ENCODE assay signal across 24 cellular contexts in genomic region chr9:33439731-33440130, GRCh38. TPM values are rescaled to one million over a fixed set of nuclear protein-coding genes. Genes with fewer than 3 reads are reported as not detected.
DNase-seq lines count a peak whose midpoint lies in the region; ATAC-seq, FAIRE-seq and TF ChIP-seq lines count a peak whose summit lies in the region.
"Had no signal": no experiment of that assay in that cellular context is flagged by ENCODE, and none has a peak within 500 bp of the region (broad histone marks: within the 10 kb centered on the region; RNA-seq: fewer than 3 reads in every experiment).

No MANE protein-coding gene starts in this region.

- H3K4me2 ChIP-seq in PC-3 (ENCODE audit: low read length) = no peak overlapping the region
- no peak overlapping the region for H3K4me2 ChIP-seq in H1 (ENCODE audit: insufficient read depth in 1 of 2, low read depth in 2 of 2, low read length in 2 of 2)
- H3K4me2 ChIP-seq in neuronal stem cell (ENCODE audit: insufficient read depth, low read length, poor library complexity, severe bottlenecking) = no peak overlapping the region

- no peak overlapping the region for H4K91ac ChIP-seq in H1 (replicated peaks; ENCODE audit: insufficient read length, low read length)
- no peak overlapping the region for H4K91ac ChIP-seq in neuronal stem cell (ENCODE audit: low read depth, low read length, poor library complexity)

- no peaks in the 10 kb centered on the region for H3K27me3 ChIP-seq in PC-3 (ENCODE audit: low read length)
- no peaks in the 10 kb centered on the region; a peak in 1 of 7 replicates for H3K27me3 ChIP-seq in H1 (replicated peaks in 1 of 4; ENCODE audit: control insufficient read depth in 3 of 4, extremely low read depth in 1 of 4, insufficient read depth in 3 of 4, low read length in 3 of 4)
- H3K27me3 ChIP-seq in neuronal stem cell (ENCODE audit: control insufficient read depth in 3 of 3, insufficient read depth in 3 of 3, low read depth in 1 of 3, low read length in 3 of 3) = peaks cover 0 to 41% (median 0%) of the 10 kb centered on the region in 3 experiments
- H3K27me3 ChIP-seq in ovary = no peaks in the 10 kb centered on the region
- H3K27me3 ChIP-seq: vagina had no signal

- FAIRE-seq in H1 (lab: Jason Lieb, UNC) = no peak
- FAIRE-seq: HTR-8/SVneo had no signal

- H3K79me2 ChIP-seq in PC-3 (ENCODE audit: low read length) (no peaks in the 10 kb centered on the region), H1 (ENCODE audit: control insufficient read depth in 1 of 2, insufficient read depth in 2 of 2, low read length in 2 of 2) (no peaks in the 10 kb centered on the region)

- H2BK12ac ChIP-seq in H1 (ENCODE audit: low read depth, low read length) = no peak overlapping the region
- no peak overlapping the region for H2BK12ac ChIP-seq in neuronal stem cell (ENCODE audit: low read length)

- H3K23me2 ChIP-seq in H1 (ENCODE audit: low read depth, low read length) = no peaks in the 10 kb centered on the region

- no peaks in the 10 kb centered on the region for H3K9me2 ChIP-seq in PC-3 (replicated peaks; ENCODE audit: low read length)

- H4K20me1 ChIP-seq in PC-3 (ENCODE audit: low read length) (no peaks in the 10 kb centered on the region), H1 (replicated peaks in 1 of 2; ENCODE audit: control insufficient read depth in 1 of 2, insufficient read depth in 2 of 2, low read length in 2 of 2) (no peaks in the 10 kb centered on the region)

- H3K9ac ChIP-seq in PC-3 (ENCODE audit: low read length) = no peak overlapping the region
- no peak overlapping the region for H3K9ac ChIP-seq in H1 (replicated peaks in 1 of 4; ENCODE audit: extremely low read depth in 1 of 4, low read depth in 3 of 4, low read length in 3 of 4)
- H3K9ac ChIP-seq in neuronal stem cell (ENCODE audit: low read depth, low read length, poor library complexity) = no peak overlapping the region

- DNase-seq in AG20443 (ENCODE audit: low spot score) (peak; percentile 68), PC-3 (peak; percentile 21), H1 (ENCODE audit: low read depth in 1 of 2, low spot score in 2 of 2) (no peak), neuronal stem cell (ENCODE audit: low spot score) (no peak), ovary (no peak)
- DNase-seq: ACHN; activated naive CD8-positive, alpha-beta T cell treated with anti-CD3 and anti-CD28 coated beads for 36 hours; activated T-cell treated with anti-CD3 and anti-CD28 coated beads, Interleukin-2, amount 50 U/mL, for 72 hours; DMS79; HFFc6; NCI-H1436 treated with DMSO at 0.1 percent for 48 hours; NCI-H774; OCI-M1; psoas muscle; stimulated activated CD4-positive, alpha-beta T cell treated with anti-CD3 and anti-CD28 coated beads, Interleukin-4, amount 100 ng/mL, for 1 hour had no signal

- intact Hi-C loops in PC-3 (cut with micrococcal nuclease) = no loop called here
- intact Hi-C loops in ovary (cut with DNase I) = loop anchor here in 1 of 4 donors (10.0 kb wide), 1 partner anchor 135 kb away; no protein-coding TSS in a partner anchor

- H3K4ac ChIP-seq in H1 (replicated peaks; ENCODE audit: insufficient read length, low read depth, low read length) (no peak overlapping the region), neuronal stem cell (ENCODE audit: low read length) (no peak overlapping the region)

- no peaks in the 10 kb centered on the region for H3F3A ChIP-seq in PC-3 (ENCODE audit: low read length, unreplicated experiment)

- H3K56ac ChIP-seq in H1 (replicated peaks; ENCODE audit: insufficient read length, low read depth, low read length) = no peak overlapping the region

- no peak overlapping the region for H2BK15ac ChIP-seq in H1 (ENCODE audit: low read length)
- H2BK15ac ChIP-seq in neuronal stem cell (ENCODE audit: low read length) = no peak overlapping the region

- H3K9me3 ChIP-seq in PC-3 (ENCODE audit: low read length) (no peaks in the 10 kb centered on the region), H1 (ENCODE audit: insufficient read depth in 2 of 2, low read depth in 1 of 2, low read length in 1 of 2) (no peaks in the 10 kb centered on the region), neuronal stem cell (replicated peaks in 1 of 2; ENCODE audit: control insufficient read depth in 2 of 2, insufficient read depth in 1 of 2, low read depth in 1 of 2, low read length in 2 of 2) (no peaks in the 10 kb centered on the region), ovary (no peaks in the 10 kb centered on the region)
- H3K9me3 ChIP-seq: gastroesophageal sphincter, psoas muscle, vagina had no signal

- H3K4me3 ChIP-seq in PC-3 (ENCODE audit: low read length) (no peak overlapping the region), H1 (ENCODE audit: extremely low read depth in 1 of 4, insufficient read depth in 2 of 4, low read depth in 3 of 4, low read length in 4 of 4) (no peak overlapping the region), neuronal stem cell (ENCODE audit: low read length in 2 of 2) (no peak overlapping the region), ovary (no peak overlapping the region)
- H3K4me3 ChIP-seq: gastroesophageal sphincter, psoas muscle, skin epidermis, vagina had no signal

- H3K14ac ChIP-seq in H1 (ENCODE audit: insufficient read length) = no peak overlapping the region
- peak overlapping the region; percentile 39 for H3K14ac ChIP-seq in neuronal stem cell (ENCODE audit: low read length)

- H2BK120ac ChIP-seq in H1 (replicated peaks; ENCODE audit: low read depth, low read length) (no peak overlapping the region), neuronal stem cell (ENCODE audit: low read depth, low read length) (no peak overlapping the region)

- H2AFZ ChIP-seq in PC-3 (ENCODE audit: low read length) = no peak overlapping the region
- no peak overlapping the region for H2AFZ ChIP-seq in H1 (ENCODE audit: low read length)
- no peak overlapping the region for H2AFZ ChIP-seq in neuronal stem cell (ENCODE audit: low read length)

- POLR2A ChIA-PET in PC-3 (lab: Charles Lee; ENCODE audit: unreplicated experiment) = no interaction called here
- POLR2A ChIA-PET in H1 (lab: Charles Lee; ENCODE audit: partially characterized antibody) = interaction anchor here (1.3 kb wide), 1 partner anchor 14 kb away, joined by 3 read pairs; no protein-coding TSS in a partner anchor

- TF ChIP-seq CTCF in PC-3 (conservative IDR thresholded peaks at IDR 0.05; ENCODE audit: low read depth, low read length) (no peak), H1 (IDR thresholded peaks at IDR 0.05; ENCODE audit: control extremely low read depth in 1 of 3, insufficient read depth in 1 of 3, low read depth in 1 of 3, low read length in 3 of 3) (no peak), ovary (IDR thresholded peaks at IDR 0.05) (no peak)

- peak overlapping the region; percentile 48; the same call in 1 of the 2 replicates for H2BK20ac ChIP-seq in H1 (ENCODE audit: low read length)

- H3K79me1 ChIP-seq in H1 (ENCODE audit: low read depth, low read length) (no peaks in the 10 kb centered on the region), neuronal stem cell (ENCODE audit: low read depth, low read length) (no peaks in the 10 kb centered on the region)

- H3K18ac ChIP-seq in H1 (ENCODE audit: extremely low read depth, low read length) (no peak overlapping the region), neuronal stem cell (ENCODE audit: low read length) (no peak overlapping the region)

- no peak for TF ChIP-seq RAD21 in H1 (IDR thresholded peaks at IDR 0.05 in 1 of 2, conservative IDR thresholded peaks at IDR 0.05 in 1 of 2; ENCODE audit: low read depth in 2 of 2, low read length in 2 of 2)

- no peak overlapping the region for H4K5ac ChIP-seq in H1 (ENCODE audit: insufficient read length, low read depth, low read length)

- 0 out of 2 replicates have a peak overlapping the region, but pooled peaks have one; percentile 65 for H2AK5ac ChIP-seq in H1 (ENCODE audit: low read depth, low read length)
- H2AK5ac ChIP-seq in neuronal stem cell (ENCODE audit: low read depth, low read length) = peak overlapping the region; percentile 11

- H3K36me3 ChIP-seq in PC-3 (ENCODE audit: low read depth, low read length) (no peaks in the 10 kb centered on the region), H1 (ENCODE audit: control insufficient read depth in 2 of 4, insufficient read depth in 4 of 4, low read length in 3 of 4) (no peaks in the 10 kb centered on the region), neuronal stem cell (replicated peaks in 1 of 2; ENCODE audit: control insufficient read depth in 2 of 2, insufficient read depth in 2 of 2, low read length in 2 of 2) (no peaks in the 10 kb centered on the region), ovary (no peaks in the 10 kb centered on the region)
- H3K36me3 ChIP-seq: vagina had no signal

- no peak overlapping the region; the same call in 1 of the 2 replicates for H4K8ac ChIP-seq in H1 (ENCODE audit: extremely low read depth, insufficient read depth, low read length)
- no peak overlapping the region for H4K8ac ChIP-seq in neuronal stem cell (ENCODE audit: low read depth, low read length)

- ATAC-seq in PC-3 (peak; percentile 57), GM21447 (IDR thresholded peaks at IDR 0.05; ENCODE audit: unreplicated experiment) (no peak), HG03520 (IDR thresholded peaks at IDR 0.05; ENCODE audit: unreplicated experiment) (no peak), HG03280 (IDR thresholded peaks at IDR 0.05; ENCODE audit: unreplicated experiment) (no peak)
- ATAC-seq: activated T-cell treated with anti-CD3 and anti-CD28 coated beads, Interleukin-2, amount 50 U/mL, for 72 hours; gastroesophageal sphincter; psoas muscle had no signal

- CTCF ChIA-PET in PC-3 (lab: Charles Lee) (no interaction called here), H1 (lab: Charles Lee; ENCODE audit: partially characterized antibody) (interaction anchor here (1.2 to 9.1 kb wide), 5 partner anchors 12 to 58 kb away, joined by 3 to 63 read pairs (median 6); no protein-coding TSS in a partner anchor)

- WGBS in H1 (ENCODE audit: extremely low coverage in 1 of 2, insufficient coverage in 1 of 2, insufficient read length in 1 of 2, insufficient replicate concordance in 2 of 2, low coverage in 1 of 2, low lambda C conversion rate in 2 of 2, missing lambda C conversion rate in 1 of 2), 2 experiments = 84% methylated on average over 6 of the region's 6 CpGs; no CpG with 5 or more reads in 1 of the 2 experiments
- no CpG with 5 or more reads among the region's 6 CpGs for WGBS in neuronal stem cell (ENCODE audit: extremely low coverage in 2 of 2, insufficient read length in 2 of 2, insufficient replicate concordance in 1 of 2), 2 donors
- 58 to 68% (median 60%) methylated on average over 6 of the region's 6 CpGs for WGBS in ovary, 3 donors

- no peak for TF ChIP-seq EP300 in H1 (IDR thresholded peaks at IDR 0.05; ENCODE audit: borderline replicate concordance in 1 of 2, low read depth in 2 of 2, low read length in 2 of 2)
- no peak for TF ChIP-seq EP300 in ovary (IDR thresholded peaks at IDR 0.05)

- H3K27ac ChIP-seq in PC-3 (ENCODE audit: low read length) = peak overlapping the region; percentile 32; the same call in 1 of the 2 replicates
- no peak overlapping the region for H3K27ac ChIP-seq in H1 (ENCODE audit: low read depth, low read length)
- no peak overlapping the region for H3K27ac ChIP-seq in neuronal stem cell (replicated peaks; ENCODE audit: low read length)
- no peak overlapping the region for H3K27ac ChIP-seq in ovary
- H3K27ac ChIP-seq: gastroesophageal sphincter, psoas muscle, vagina had no signal

- H3K23ac ChIP-seq in H1 (ENCODE audit: insufficient read length) (no peak overlapping the region), neuronal stem cell (ENCODE audit: low read depth, low read length, poor library complexity) (no peak overlapping the region)

- no TSS peak for BruUV-seq in PC-3 (replicated peaks; lab: Mats Ljungman, UMichigan)

- H3K4me1 ChIP-seq in PC-3 (ENCODE audit: insufficient read depth, low read length) (peaks cover 28% of the 10 kb centered on the region), H1 (replicated peaks in 1 of 4; ENCODE audit: control insufficient read depth in 3 of 4, insufficient read depth in 4 of 4, low read length in 3 of 4) (peaks cover 0 to 14% (median 7%) of the 10 kb centered on the region in 4 experiments; a peak in 3 of 7 replicates), neuronal stem cell (ENCODE audit: control insufficient read depth in 2 of 2, insufficient read depth in 1 of 2, low read depth in 1 of 2, low read length in 2 of 2) (peaks cover 0 to 18% of the 10 kb centered on the region in 2 donors), ovary (ENCODE audit: insufficient read depth) (peaks cover 5% of the 10 kb centered on the region)
- H3K4me1 ChIP-seq: gastroesophageal sphincter, psoas muscle had no signal

- H2BK5ac ChIP-seq in H1 (ENCODE audit: low read depth, low read length) = no peak overlapping the region
- no peak overlapping the region for H2BK5ac ChIP-seq in neuronal stem cell (ENCODE audit: low read length)

- TF ChIP-seq POLR2A in H1 (IDR thresholded peaks at IDR 0.05; ENCODE audit: control extremely low read depth in 1 of 2, low read depth in 2 of 2, low read length in 2 of 2) = no peak
- TF ChIP-seq POLR2A in ovary (IDR thresholded peaks at IDR 0.05) = no peak

RNA-seq across cellular contexts. Expression of gene AQP3, which starts 7.7 kb away (rescaled TPM):
- 5.1 and 9.6 TPM in 2 replicates for total RNA-seq in PC-3 (2014; rRNA removed)
- total RNA-seq in H1 (2021; fragmentation: NEBNext Ultra II Directional; extraction: Animal tissue kit (Norgen Biotek cat#: 25700)) = 2.6 and 3.0 TPM in 2 replicates
- polyA plus RNA-seq in H1 (2011; rRNA removed) = 6.4 and 7.6 TPM in 2 replicates
- polyA plus RNA-seq in H1 (2011; cell fraction: cytosol; rRNA removed) = 4.0 TPM
- polyA plus RNA-seq in H1 (2011; cell fraction: nucleus; rRNA removed) = 7.0 TPM
- 1.9 to 3.7 TPM (median 3.0 TPM) in 4 replicates for polyA plus RNA-seq in H1 (2012, experiment 1 of 2)
- 2.9 TPM for polyA plus RNA-seq in H1 (2012, experiment 2 of 2)
- 4.4 TPM for polyA plus RNA-seq in H1 (2013, experiment 1 of 2)
- 4.8 TPM for polyA plus RNA-seq in H1 (2013, experiment 2 of 2)
- 1.7 and 3.2 TPM in 2 replicates for polyA minus RNA-seq in H1 (2011; rRNA and poly(A)+ RNA removed)
- polyA minus RNA-seq in H1 (2011; cell fraction: cytosol; rRNA and poly(A)+ RNA removed) = 2.7 TPM
- 4.3 TPM for polyA minus RNA-seq in H1 (2011; cell fraction: nucleus; rRNA and poly(A)+ RNA removed)
- 0.96 TPM for polyA plus RNA-seq in neuronal stem cell (2013, experiment 1 of 2)
- polyA plus RNA-seq in neuronal stem cell (2013, experiment 2 of 2) = 1.1 TPM
- 10 to 100 TPM in 3 of 7 donors, 1 to 10 TPM in 4; 7.4 to 47.2 (median 9.9) TPM for total RNA-seq in ovary
- polyA plus RNA-seq in ovary = 1 to 10 TPM; 5.6 to 6.6 TPM
- total RNA-seq: SK-MEL-5 had no signal

RNA-seq across cellular contexts. Expression of gene NOL6, which starts 34.0 kb away (rescaled TPM):
- 35.9 and 55.2 TPM in 2 replicates for total RNA-seq in PC-3 (2014; rRNA removed)
- 55.0 and 57.9 TPM in 2 replicates for total RNA-seq in H1 (2021; fragmentation: NEBNext Ultra II Directional; extraction: Animal tissue kit (Norgen Biotek cat#: 25700))
- polyA plus RNA-seq in H1 (2011; rRNA removed) = 44.0 and 50.5 TPM in 2 replicates
- polyA plus RNA-seq in H1 (2011; cell fraction: cytosol; rRNA removed) = 35.5 TPM
- 96.6 TPM for polyA plus RNA-seq in H1 (2011; cell fraction: nucleus; rRNA removed)
- 44.3 to 55.6 TPM (median 49.2 TPM) in 4 replicates for polyA plus RNA-seq in H1 (2012, experiment 1 of 2)
- polyA plus RNA-seq in H1 (2012, experiment 2 of 2) = 61.6 TPM
- 31.4 TPM for polyA plus RNA-seq in H1 (2013, experiment 1 of 2)
- polyA plus RNA-seq in H1 (2013, experiment 2 of 2) = 28.6 TPM
- 65.7 and 66.4 TPM in 2 replicates for polyA minus RNA-seq in H1 (2011; rRNA and poly(A)+ RNA removed)
- polyA minus RNA-seq in H1 (2011; cell fraction: cytosol; rRNA and poly(A)+ RNA removed) = 25.9 TPM
- 50.5 TPM for polyA minus RNA-seq in H1 (2011; cell fraction: nucleus; rRNA and poly(A)+ RNA removed)
- polyA plus RNA-seq in neuronal stem cell (2013, experiment 1 of 2) = 10.4 TPM
- polyA plus RNA-seq in neuronal stem cell (2013, experiment 2 of 2) = 10.7 TPM
- 10 to 100 TPM; 11.7 to 50.5 (median 27.4) TPM for total RNA-seq in ovary
- polyA plus RNA-seq in ovary = 10 to 100 TPM; 14.5 to 17.6 TPM

RNA-seq across cellular contexts. Expression of gene AQP7, which starts 37.4 kb away (rescaled TPM):
- total RNA-seq in PC-3 (2014; rRNA removed) (not detected in 2 replicates), ovary (1 to 10 TPM; 1.1 to 3.8 (median 2.2) TPM)
- not detected in 2 replicates for total RNA-seq in H1 (2021; fragmentation: NEBNext Ultra II Directional; extraction: Animal tissue kit (Norgen Biotek cat#: 25700))
- polyA plus RNA-seq in H1 (2011; rRNA removed) (0.38 TPM in 1 of 2 replicates, not detected in the other), ovary (1 to 10 TPM; 2.0 to 3.2 TPM)
- polyA plus RNA-seq in H1 (2011; cell fraction: cytosol; rRNA removed) = 0.25 TPM
- polyA plus RNA-seq in H1 (2011; cell fraction: nucleus; rRNA removed) = 0.54 TPM
- polyA plus RNA-seq in H1 (2012, experiment 1 of 2) = 0.11 to 0.27 TPM (median 0.25 TPM) in 4 replicates
- not detected for polyA plus RNA-seq in H1 (2012, experiment 2 of 2)
- polyA plus RNA-seq in H1 (2013, experiment 1 of 2) = 0.02 TPM
- not detected for polyA plus RNA-seq in H1 (2013, experiment 2 of 2)
- not detected in 2 replicates for polyA minus RNA-seq in H1 (2011; rRNA and poly(A)+ RNA removed)
- polyA minus RNA-seq in H1 (2011; cell fraction: cytosol; rRNA and poly(A)+ RNA removed) = not detected
- not detected for polyA minus RNA-seq in H1 (2011; cell fraction: nucleus; rRNA and poly(A)+ RNA removed)
- polyA plus RNA-seq in neuronal stem cell (2013, experiment 1 of 2) = not detected
- not detected for polyA plus RNA-seq in neuronal stem cell (2013, experiment 2 of 2)
- total RNA-seq: activated CD8-positive, alpha-beta memory T cell treated with anti-CD3 and anti-CD28 coated beads for 36 hours; activated naive CD8-positive, alpha-beta T cell treated with anti-CD3 and anti-CD28 coated beads for 36 hours; activated T-cell treated with anti-CD3 and anti-CD28 coated beads, Interleukin-2, amount 50 U/mL, for 72 hours; HFFc6; SK-MEL-5 had no signal

Comparison
In these comparisons a context has a peak if more than half of its experiments do, and no peak if none do; other contexts are left out.
1. DNase-seq: peak in AG20443 (single experiment) and PC-3 (single experiment); none in H1 (0 of 2), neuronal stem cell (single experiment) and ovary (0 of 5).